In genomic region chr3:12764171-12764776, GRCh38 we compare ENCODE assay signal across 25 cellular contexts. TPM values are rescaled to one million over a fixed set of nuclear protein-coding genes. Genes with fewer than 3 reads are reported as not detected.
"Had no signal": no experiment of that assay in that cellular context is flagged by ENCODE, and none has a peak within 500 bp of the region (broad histone marks: within the 10 kb centered on the region; RNA-seq: fewer than 3 reads in every experiment).

No MANE protein-coding gene starts in this region.

- FAIRE-seq: RCC 7860 had no signal

- H3K36me3 Mint-ChIP-seq: activated naive CD4-positive, alpha-beta T cell treated with anti-CD3 and anti-CD28 coated beads, Interleukin-2, amount 10 ng/mL, durations not matched to agents 7 days and 5 days; activated naive CD8-positive, alpha-beta T cell treated with anti-CD3 and anti-CD28 coated beads for 36 hours; T-cell had no signal

- H3K4me3 Mint-ChIP-seq: activated CD8-positive, alpha-beta T cell treated with anti-CD3 and anti-CD28 coated beads for 36 hours; activated naive CD4-positive, alpha-beta T cell treated with anti-CD3 and anti-CD28 coated beads, Interleukin-2, amount 10 ng/mL, durations not matched to agents 7 days and 5 days; activated naive CD8-positive, alpha-beta T cell treated with anti-CD3 and anti-CD28 coated beads for 36 hours; activated T-cell treated with anti-CD3 and anti-CD28 coated beads, Interleukin-2, amount 50 U/mL, for 72 hours; T-cell had no signal

- H3K27me3 ChIP-seq: brain microvascular endothelial cell, cardiac muscle cell had no signal

- H3K27ac ChIP-seq: brain microvascular endothelial cell, cardiac muscle cell, KMS-11, SK-N-MC had no signal

- H3K4me3 ChIP-seq: cardiac muscle cell, SK-N-MC had no signal

- H3K4me1 Mint-ChIP-seq: activated naive CD4-positive, alpha-beta T cell treated with anti-CD3 and anti-CD28 coated beads, Interleukin-2, amount 10 ng/mL, durations not matched to agents 7 days and 5 days had no signal

- ATAC-seq: activated CD4-positive, CD25-positive, alpha-beta regulatory T cell treated with anti-CD3 and anti-CD28 coated beads, Interleukin-2, amount 50 U/mL, for 24 hours; activated CD8-positive, alpha-beta T cell treated with anti-CD3 and anti-CD28 coated beads for 36 hours; activated T-cell treated with anti-CD3 and anti-CD28 coated beads, Interleukin-2, amount 50 U/mL, for 72 hours had no signal

- H3K27ac Mint-ChIP-seq: activated CD8-positive, alpha-beta T cell treated with anti-CD3 and anti-CD28 coated beads for 36 hours; activated naive CD4-positive, alpha-beta T cell treated with anti-CD3 and anti-CD28 coated beads, Interleukin-2, amount 10 ng/mL, durations not matched to agents 7 days and 5 days; activated naive CD8-positive, alpha-beta T cell treated with anti-CD3 and anti-CD28 coated beads for 36 hours; activated T-cell treated with anti-CD3 and anti-CD28 coated beads, Interleukin-2, amount 50 U/mL, for 72 hours; activated T-helper 2 cell treated with anti-CD3 and anti-CD28 coated beads, Interferon-gamma antibody, Interleukin-2, Interleukin-4, amounts not matched to agents 10 μg/mL and 5 μg/mL and 100 μg/mL, durations not matched to agents 14 hours and 24 hours and 36 hours; T-cell had no signal

- H3K36me3 ChIP-seq: brain microvascular endothelial cell, cardiac muscle cell had no signal

- H3K9me3 Mint-ChIP-seq: activated CD8-positive, alpha-beta T cell treated with anti-CD3 and anti-CD28 coated beads for 36 hours; activated naive CD4-positive, alpha-beta T cell treated with anti-CD3 and anti-CD28 coated beads, Interleukin-2, amount 10 ng/mL, durations not matched to agents 7 days and 5 days; activated naive CD8-positive, alpha-beta T cell treated with anti-CD3 and anti-CD28 coated beads for 36 hours; activated T-cell treated with anti-CD3 and anti-CD28 coated beads, Interleukin-2, amount 50 U/mL, for 72 hours; activated T-helper 2 cell treated with anti-CD3 and anti-CD28 coated beads, Interferon-gamma antibody, Interleukin-2, Interleukin-4, amounts not matched to agents 10 μg/mL and 5 μg/mL and 100 μg/mL, durations not matched to agents 14 hours and 24 hours and 36 hours; T-cell had no signal

- DNase-seq: activated CD4-positive, alpha-beta T cell treated with anti-CD3 and anti-CD28 coated beads for 4 hours; activated CD8-positive, alpha-beta memory T cell treated with anti-CD3 and anti-CD28 coated beads, Interleukin-2, amount 50 U/mL, for 4 hours; activated CD8-positive, alpha-beta T cell treated with anti-CD3 and anti-CD28 coated beads for 36 hours; activated gamma-delta T cell treated with Interleukin-2 at 50 U/mL for 16 hours; activated naive CD4-positive, alpha-beta T cell treated with anti-CD3 and anti-CD28 coated beads, Interleukin-2, amount 10 ng/mL, durations not matched to agents 7 days and 5 days; activated naive CD8-positive, alpha-beta T cell treated with anti-CD3 and anti-CD28 coated beads for 36 hours; activated T-cell treated with anti-CD3 and anti-CD28 coated beads, Interleukin-2, amount 50 U/mL, for 72 hours; brain microvascular endothelial cell; MV-4-11; NCI-H1092 treated with DMSO at 0.1 percent for 48 hours; NCI-H1417 treated with DMSO at 0.1 percent for 48 hours; NCI-H1694; NCI-H2081; NCI-H524; SIG-M5; T-cell; T-helper 2 cell; T1000 had no signal

- H3K27me3 Mint-ChIP-seq: activated naive CD8-positive, alpha-beta T cell treated with anti-CD3 and anti-CD28 coated beads for 36 hours had no signal

- H3K4me2 ChIP-seq: KMS-11 had no signal

- H3K9ac ChIP-seq: KMS-11 had no signal

RNA-seq across cellular contexts. Expression of gene TMEM40, which starts 5.2 kb away (rescaled TPM):
- total RNA-seq: activated CD8-positive, alpha-beta T cell treated with anti-CD3 and anti-CD28 coated beads for 36 hours; activated naive CD8-positive, alpha-beta T cell treated with anti-CD3 and anti-CD28 coated beads for 36 hours; activated T-cell treated with anti-CD3 and anti-CD28 coated beads, Interleukin-2, amount 50 U/mL, for 72 hours; activated T-helper 2 cell treated with anti-CD3 and anti-CD28 coated beads, Interferon-gamma antibody, Interleukin-2, Interleukin-4, amounts not matched to agents 10 μg/mL and 5 μg/mL and 100 μg/mL, durations not matched to agents 14 hours and 24 hours and 36 hours; T-cell had no signal

RNA-seq across cellular contexts. Expression of gene CAND2, which starts 32.2 kb away (rescaled TPM):
- total RNA-seq: MCF 10A had no signal
